1 cellular context compared by ENCODE assay signal in the genomic region with DNA sequence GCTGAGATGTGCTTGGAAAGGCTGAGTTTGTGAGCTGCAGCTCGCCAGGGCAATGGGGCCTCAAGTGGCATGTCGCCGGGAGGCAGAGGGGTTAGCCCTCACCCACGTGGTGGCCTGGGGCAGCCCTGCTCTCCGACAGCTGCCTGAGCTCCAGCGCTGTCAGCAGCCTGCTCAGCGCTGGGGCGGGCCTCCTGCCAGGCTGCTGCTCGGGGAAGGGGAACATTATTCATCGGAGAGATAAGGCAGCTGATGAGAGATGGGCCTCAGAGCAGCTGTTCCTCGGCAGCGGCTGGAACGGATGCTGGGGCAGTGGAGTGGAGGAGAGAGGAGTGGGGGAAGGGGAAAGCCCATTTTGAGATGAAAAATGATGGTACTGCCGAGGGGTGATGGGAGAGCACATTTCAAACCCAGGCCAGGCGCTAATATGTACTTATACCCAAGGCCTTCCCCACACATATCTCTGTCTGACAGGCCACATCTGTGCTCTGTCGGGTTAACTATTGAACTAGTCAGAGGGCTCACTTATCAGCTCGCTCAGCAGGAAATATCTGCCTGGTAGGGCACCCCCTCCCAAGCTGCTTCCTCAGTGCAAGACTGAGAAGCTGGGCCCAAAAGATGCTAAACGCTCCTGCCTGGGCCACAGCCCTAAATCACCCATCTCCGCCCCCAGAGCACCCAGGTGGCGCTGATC.
TF ChIP-seq lines count a peak whose summit lies in the region.

No MANE protein-coding gene starts in this region.

TF ChIP-seq in K562, 482 proteins besides CTCF, POLR2A, EP300 and RAD21 (continued from another document and continues in another):
- TF ChIP-seq, protein P1, sequence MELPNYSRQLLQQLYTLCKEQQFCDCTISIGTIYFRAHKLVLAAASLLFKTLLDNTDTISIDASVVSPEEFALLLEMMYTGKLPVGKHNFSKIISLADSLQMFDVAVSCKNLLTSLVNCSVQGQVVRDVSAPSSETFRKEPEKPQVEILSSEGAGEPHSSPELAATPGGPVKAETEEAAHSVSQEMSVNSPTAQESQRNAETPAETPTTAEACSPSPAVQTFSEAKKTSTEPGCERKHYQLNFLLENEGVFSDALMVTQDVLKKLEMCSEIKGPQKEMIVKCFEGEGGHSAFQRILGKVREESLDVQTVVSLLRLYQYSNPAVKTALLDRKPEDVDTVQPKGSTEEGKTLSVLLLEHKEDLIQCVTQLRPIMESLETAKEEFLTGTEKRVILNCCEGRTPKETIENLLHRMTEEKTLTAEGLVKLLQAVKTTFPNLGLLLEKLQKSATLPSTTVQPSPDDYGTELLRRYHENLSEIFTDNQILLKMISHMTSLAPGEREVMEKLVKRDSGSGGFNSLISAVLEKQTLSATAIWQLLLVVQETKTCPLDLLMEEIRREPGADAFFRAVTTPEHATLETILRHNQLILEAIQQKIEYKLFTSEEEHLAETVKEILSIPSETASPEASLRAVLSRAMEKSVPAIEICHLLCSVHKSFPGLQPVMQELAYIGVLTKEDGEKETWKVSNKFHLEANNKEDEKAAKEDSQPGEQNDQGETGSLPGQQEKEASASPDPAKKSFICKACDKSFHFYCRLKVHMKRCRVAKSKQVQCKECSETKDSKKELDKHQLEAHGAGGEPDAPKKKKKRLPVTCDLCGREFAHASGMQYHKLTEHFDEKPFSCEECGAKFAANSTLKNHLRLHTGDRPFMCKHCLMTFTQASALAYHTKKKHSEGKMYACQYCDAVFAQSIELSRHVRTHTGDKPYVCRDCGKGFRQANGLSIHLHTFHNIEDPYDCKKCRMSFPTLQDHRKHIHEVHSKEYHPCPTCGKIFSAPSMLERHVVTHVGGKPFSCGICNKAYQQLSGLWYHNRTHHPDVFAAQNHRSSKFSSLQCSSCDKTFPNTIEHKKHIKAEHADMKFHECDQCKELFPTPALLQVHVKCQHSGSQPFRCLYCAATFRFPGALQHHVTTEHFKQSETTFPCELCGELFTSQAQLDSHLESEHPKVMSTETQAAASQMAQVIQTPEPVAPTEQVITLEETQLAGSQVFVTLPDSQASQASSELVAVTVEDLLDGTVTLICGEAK (IDR thresholded peaks at IDR 0.05) = no peak
- TF ChIP-seq, protein P1 (CRISPR knock-in tag; IDR thresholded peaks at IDR 0.05) = no peak
- no peak for TF ChIP-seq HOXB6 (CRISPR knock-in tag; IDR thresholded peaks at IDR 0.05; ENCODE audit: borderline replicate concordance)
- no peak for TF ChIP-seq IRF1 (CRISPR knock-in tag; IDR thresholded peaks at IDR 0.05; ENCODE audit: borderline replicate concordance)
- TF ChIP-seq MTA3 (IDR thresholded peaks at IDR 0.05; ENCODE audit: borderline replicate concordance) = peak; percentile 41; the same call in 1 of the 2 replicates
- TF ChIP-seq, protein P2, sequence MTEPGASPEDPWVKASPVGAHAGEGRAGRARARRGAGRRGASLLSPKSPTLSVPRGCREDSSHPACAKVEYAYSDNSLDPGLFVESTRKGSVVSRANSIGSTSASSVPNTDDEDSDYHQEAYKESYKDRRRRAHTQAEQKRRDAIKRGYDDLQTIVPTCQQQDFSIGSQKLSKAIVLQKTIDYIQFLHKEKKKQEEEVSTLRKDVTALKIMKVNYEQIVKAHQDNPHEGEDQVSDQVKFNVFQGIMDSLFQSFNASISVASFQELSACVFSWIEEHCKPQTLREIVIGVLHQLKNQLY (CRISPR knock-in tag; conservative IDR thresholded peaks at IDR 0.05) = no peak
- TF ChIP-seq ZBED1 (IDR thresholded peaks at IDR 0.05) = no peak
- TF ChIP-seq NFATC3 (IDR thresholded peaks at IDR 0.05) = no peak
- TF ChIP-seq TCF15 (CRISPR knock-in tag; IDR thresholded peaks at IDR 0.05) = no peak
- no peak for TF ChIP-seq JUN (IDR thresholded peaks at IDR 0.05; ENCODE audit: borderline replicate concordance, low read depth, low read length)
- TF ChIP-seq JUN (CRISPR knock-in tag; IDR thresholded peaks at IDR 0.05; ENCODE audit: borderline replicate concordance) = no peak
- TF ChIP-seq RUNX1 (IDR thresholded peaks at IDR 0.05; ENCODE audit: low read depth) = no peak
- TF ChIP-seq ZNF79 (CRISPR knock-in tag; IDR thresholded peaks at IDR 0.05; ENCODE audit: low read depth) = 0 out of 2 replicates have a peak, but pooled peaks have one; percentile 8
- TF ChIP-seq KLF6 (CRISPR knock-in tag; IDR thresholded peaks at IDR 0.05; ENCODE audit: borderline replicate concordance) = 0 out of 2 replicates have a peak, but pooled peaks have one; percentile 56
- TF ChIP-seq NCOA2 (IDR thresholded peaks at IDR 0.05; ENCODE audit: partially characterized antibody in 2 of 2) = peak; percentile 31 to 39
- TF ChIP-seq CREB1 (IDR thresholded peaks at IDR 0.05) = no peak
- TF ChIP-seq CREB1 (CRISPR knock-in tag; IDR thresholded peaks at IDR 0.05) = peak; percentile 55
- TF ChIP-seq ZNF780A (CRISPR knock-in tag; IDR thresholded peaks at IDR 0.05) = no peak
- no peak for TF ChIP-seq ILK (tag; IDR thresholded peaks at IDR 0.05; ENCODE audit: borderline replicate concordance, low read depth)
- peak; percentile 43; the same call in 1 of the 2 replicates for TF ChIP-seq ZBTB12 (CRISPR knock-in tag; IDR thresholded peaks at IDR 0.05)
- no peak for TF ChIP-seq SIN3B (IDR thresholded peaks at IDR 0.05; ENCODE audit: low read depth)
- TF ChIP-seq, protein P3, sequence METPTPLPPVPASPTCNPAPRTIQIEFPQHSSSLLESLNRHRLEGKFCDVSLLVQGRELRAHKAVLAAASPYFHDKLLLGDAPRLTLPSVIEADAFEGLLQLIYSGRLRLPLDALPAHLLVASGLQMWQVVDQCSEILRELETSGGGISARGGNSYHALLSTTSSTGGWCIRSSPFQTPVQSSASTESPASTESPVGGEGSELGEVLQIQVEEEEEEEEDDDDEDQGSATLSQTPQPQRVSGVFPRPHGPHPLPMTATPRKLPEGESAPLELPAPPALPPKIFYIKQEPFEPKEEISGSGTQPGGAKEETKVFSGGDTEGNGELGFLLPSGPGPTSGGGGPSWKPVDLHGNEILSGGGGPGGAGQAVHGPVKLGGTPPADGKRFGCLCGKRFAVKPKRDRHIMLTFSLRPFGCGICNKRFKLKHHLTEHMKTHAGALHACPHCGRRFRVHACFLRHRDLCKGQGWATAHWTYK (CRISPR knock-in tag; IDR thresholded peaks at IDR 0.05) = peak; percentile 71; the same call in 1 of the 2 replicates
- 0 out of 2 replicates have a peak, but pooled peaks have one; percentile 42 for TF ChIP-seq ZNF324 (CRISPR knock-in tag; IDR thresholded peaks at IDR 0.05)
- TF ChIP-seq FOXJ3 (CRISPR knock-in tag; IDR thresholded peaks at IDR 0.05) = no peak
- no peak for TF ChIP-seq SAFB (IDR thresholded peaks at IDR 0.05; ENCODE audit: borderline replicate concordance, low read depth, low read length)
- no peak for TF ChIP-seq ILF3 (IDR thresholded peaks at IDR 0.05; ENCODE audit: borderline replicate concordance)
- TF ChIP-seq MYNN (IDR thresholded peaks at IDR 0.05) = peak; percentile 79
- no peak for TF ChIP-seq MYNN (CRISPR knock-in tag; IDR thresholded peaks at IDR 0.05)
- TF ChIP-seq NR3C1 (CRISPR knock-in tag; IDR thresholded peaks at IDR 0.05) = no peak
- peak; percentile 97 for TF ChIP-seq RNF2 (IDR thresholded peaks at IDR 0.05)
- TF ChIP-seq, protein P4, sequence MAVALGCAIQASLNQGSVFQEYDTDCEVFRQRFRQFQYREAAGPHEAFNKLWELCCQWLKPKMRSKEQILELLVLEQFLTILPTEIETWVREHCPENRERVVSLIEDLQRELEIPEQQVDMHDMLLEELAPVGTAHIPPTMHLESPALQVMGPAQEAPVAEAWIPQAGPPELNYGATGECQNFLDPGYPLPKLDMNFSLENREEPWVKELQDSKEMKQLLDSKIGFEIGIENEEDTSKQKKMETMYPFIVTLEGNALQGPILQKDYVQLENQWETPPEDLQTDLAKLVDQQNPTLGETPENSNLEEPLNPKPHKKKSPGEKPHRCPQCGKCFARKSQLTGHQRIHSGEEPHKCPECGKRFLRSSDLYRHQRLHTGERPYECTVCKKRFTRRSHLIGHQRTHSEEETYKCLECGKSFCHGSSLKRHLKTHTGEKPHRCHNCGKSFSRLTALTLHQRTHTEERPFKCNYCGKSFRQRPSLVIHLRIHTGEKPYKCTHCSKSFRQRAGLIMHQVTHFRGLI (CRISPR knock-in tag; IDR thresholded peaks at IDR 0.05) = peak; percentile 30; the same call in 1 of the 2 replicates
- TF ChIP-seq POLR2AphosphoS2 (IDR thresholded peaks at IDR 0.05; ENCODE audit: low read length) = no peak
- no peak for TF ChIP-seq SNIP1 (IDR thresholded peaks at IDR 0.05; ENCODE audit: low read depth)
- TF ChIP-seq ZNF282 (CRISPR knock-in tag; IDR thresholded peaks at IDR 0.05) = no peak
- TF ChIP-seq VEZF1 (CRISPR knock-in tag; IDR thresholded peaks at IDR 0.05) = peak; percentile 76
- 0 out of 2 replicates have a peak, but pooled peaks have one; percentile 67 for TF ChIP-seq KAT7 (CRISPR knock-in tag; IDR thresholded peaks at IDR 0.05; ENCODE audit: borderline replicate concordance)
- TF ChIP-seq, protein P5, sequence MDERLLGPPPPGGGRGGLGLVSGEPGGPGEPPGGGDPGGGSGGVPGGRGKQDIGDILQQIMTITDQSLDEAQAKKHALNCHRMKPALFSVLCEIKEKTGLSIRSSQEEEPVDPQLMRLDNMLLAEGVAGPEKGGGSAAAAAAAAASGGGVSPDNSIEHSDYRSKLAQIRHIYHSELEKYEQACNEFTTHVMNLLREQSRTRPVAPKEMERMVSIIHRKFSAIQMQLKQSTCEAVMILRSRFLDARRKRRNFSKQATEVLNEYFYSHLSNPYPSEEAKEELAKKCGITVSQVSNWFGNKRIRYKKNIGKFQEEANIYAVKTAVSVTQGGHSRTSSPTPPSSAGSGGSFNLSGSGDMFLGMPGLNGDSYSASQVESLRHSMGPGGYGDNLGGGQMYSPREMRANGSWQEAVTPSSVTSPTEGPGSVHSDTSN (CRISPR knock-in tag; IDR thresholded peaks at IDR 0.05; ENCODE audit: low read depth) = peak; percentile 54
- TF ChIP-seq, protein P5 (tag; conservative IDR thresholded peaks at IDR 0.05; ENCODE audit: low read depth) = peak; percentile 99
- peak; percentile 48; the same call in 1 of the 2 replicates for TF ChIP-seq DMBX1 (CRISPR knock-in tag; IDR thresholded peaks at IDR 0.05; ENCODE audit: borderline replicate concordance)
- TF ChIP-seq BRD4 (IDR thresholded peaks at IDR 0.05) = no peak
